ENCODE assay signal across 29 cellular contexts in genomic region chr5:130884033-130884432, GRCh38.
"Had no signal": no experiment of that assay in that cellular context is flagged by ENCODE, and none has a peak within 500 bp of the region (broad histone marks: within the 10 kb centered on the region; RNA-seq: fewer than 3 reads in every experiment).

No MANE protein-coding gene starts in this region.

- H3K36me3 ChIP-seq: gastroesophageal sphincter, heart left ventricle, left ventricle myocardium inferior, lower lobe of right lung, prostate gland, right atrium auricular region, tibial artery, upper lobe of left lung had no signal

- H3K27ac ChIP-seq: dorsolateral prefrontal cortex, epithelial cell of prostate, gastroesophageal sphincter, heart left ventricle, left ventricle myocardium inferior, lower lobe of right lung, prostate gland, right atrium auricular region, testis, tibial artery, upper lobe of left lung had no signal

- H3K36me3 Mint-ChIP-seq: memory B cell; mesothelial cell of epicardium; stimulated activated effector memory CD8-positive, alpha-beta T cell treated with anti-CD3 and anti-CD28 coated beads, Interleukin-12 subunit alpha, Interleukin-12 subunit beta, amount 100 ng/mL, for 72 hours had no signal

- H3K27me3 ChIP-seq: gastroesophageal sphincter, heart left ventricle, right atrium auricular region, testis, tibial artery, upper lobe of left lung had no signal

- H3K4me1 ChIP-seq: gastroesophageal sphincter, heart left ventricle, left ventricle myocardium inferior, lower lobe of right lung, prostate gland, right atrium auricular region, testis, tibial artery, upper lobe of left lung had no signal

- DNase-seq: caudate nucleus; cerebellar nuclear complex; dorsolateral prefrontal cortex; effector CD4-positive, alpha-beta T cell; foreskin fibroblast; heart left ventricle; hippocampal formation; left cardiac atrium; left ventricle myocardium inferior; lower lobe of right lung; naive thymus-derived CD8-positive, alpha-beta T cell; stimulated activated CD4-positive, alpha-beta T cell treated with anti-CD3 and anti-CD28 coated beads, Interleukin-2, amount 100 ng/mL, for 24 hours; stimulated activated CD4-positive, alpha-beta T cell treated with anti-CD3 and anti-CD28 coated beads, Interleukin-4, amount 100 ng/mL, for 24 hours; stimulated activated naive CD4-positive, alpha-beta T cell treated with Interleukin-2 at 50 U/mL for 16 hours; substantia nigra; testis; tibial artery; upper lobe of left lung had no signal

- H3K4me3 Mint-ChIP-seq: memory B cell; mesothelial cell of epicardium; naive thymus-derived CD8-positive, alpha-beta T cell; stimulated activated effector memory CD8-positive, alpha-beta T cell treated with anti-CD3 and anti-CD28 coated beads, Interleukin-12 subunit alpha, Interleukin-12 subunit beta, amount 100 ng/mL, for 72 hours had no signal

- H3K4me3 ChIP-seq: dorsolateral prefrontal cortex, gastroesophageal sphincter, heart left ventricle, left ventricle myocardium inferior, lower lobe of right lung, prostate gland, right atrium auricular region, testis, tibial artery, upper lobe of left lung had no signal

- FAIRE-seq: islet of Langerhans, urothelium cell line had no signal

- H3K9me3 ChIP-seq: gastroesophageal sphincter, heart left ventricle, left ventricle myocardium inferior, lower lobe of right lung, prostate gland, right atrium auricular region, testis, tibial artery, upper lobe of left lung had no signal

- ATAC-seq: esophagus mucosa; gastroesophageal sphincter; heart left ventricle; left cardiac atrium; lower lobe of right lung; naive thymus-derived CD8-positive, alpha-beta T cell; sciatic nerve; stimulated activated effector memory CD8-positive, alpha-beta T cell treated with anti-CD3 and anti-CD28 coated beads, Interleukin-12 subunit alpha, Interleukin-12 subunit beta, amount 100 ng/mL, for 72 hours had no signal

- H3K9me3 Mint-ChIP-seq: memory B cell; mesothelial cell of epicardium; naive thymus-derived CD8-positive, alpha-beta T cell; stimulated activated effector memory CD8-positive, alpha-beta T cell treated with anti-CD3 and anti-CD28 coated beads, Interleukin-12 subunit alpha, Interleukin-12 subunit beta, amount 100 ng/mL, for 72 hours had no signal

- H3K27ac Mint-ChIP-seq: memory B cell; mesothelial cell of epicardium; naive thymus-derived CD8-positive, alpha-beta T cell; stimulated activated effector memory CD8-positive, alpha-beta T cell treated with anti-CD3 and anti-CD28 coated beads, Interleukin-12 subunit alpha, Interleukin-12 subunit beta, amount 100 ng/mL, for 72 hours had no signal

- H3K4me1 Mint-ChIP-seq: memory B cell; stimulated activated effector memory CD8-positive, alpha-beta T cell treated with anti-CD3 and anti-CD28 coated beads, Interleukin-12 subunit alpha, Interleukin-12 subunit beta, amount 100 ng/mL, for 72 hours had no signal
